Comparison of ENCODE assay signal across 1 cellular context in the genomic region with DNA sequence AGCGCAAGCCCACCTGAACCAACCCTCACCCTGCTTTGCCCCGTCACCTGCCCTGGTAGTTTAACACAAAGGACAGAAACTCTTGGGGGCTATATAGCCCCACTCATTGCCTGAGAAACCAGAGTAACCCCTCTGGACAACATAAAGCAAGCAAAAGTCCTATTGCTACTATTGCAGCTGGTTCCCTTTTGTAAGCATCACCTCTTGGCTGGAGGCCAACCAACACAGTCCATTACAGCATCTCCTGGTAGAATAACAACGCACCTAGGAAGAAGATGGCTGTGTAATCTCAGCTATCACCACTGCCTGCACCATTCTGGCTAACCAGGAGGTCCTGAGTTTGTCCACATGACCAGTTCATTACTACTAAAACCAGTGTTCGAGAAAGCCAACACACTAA.
TF ChIP-seq lines count a peak whose summit lies in the region.

No MANE protein-coding gene starts in this region.

TF ChIP-seq in HepG2, 621 proteins besides CTCF, POLR2A, EP300 and RAD21 (continued from another document):
- TF ChIP-seq STAG1 (CRISPR knock-in tag; IDR thresholded peaks at IDR 0.05) (no peak), REL (CRISPR knock-in tag; conservative IDR thresholded peaks at IDR 0.05) (no peak), HMGA1 (CRISPR knock-in tag; conservative IDR thresholded peaks at IDR 0.05) (no peak), FIP1L1 (IDR thresholded peaks at IDR 0.05; ENCODE audit: borderline replicate concordance, insufficient read depth, low read depth, low read length) (no peak), ZNF296 (CRISPR knock-in tag; conservative IDR thresholded peaks at IDR 0.05) (no peak)
- TF ChIP-seq, protein P1, sequence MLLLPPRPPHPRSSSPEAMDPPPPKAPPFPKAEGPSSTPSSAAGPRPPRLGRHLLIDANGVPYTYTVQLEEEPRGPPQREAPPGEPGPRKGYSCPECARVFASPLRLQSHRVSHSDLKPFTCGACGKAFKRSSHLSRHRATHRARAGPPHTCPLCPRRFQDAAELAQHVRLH (CRISPR knock-in tag; IDR thresholded peaks at IDR 0.05; ENCODE audit: borderline replicate concordance, low read depth) = no peak
